ENCODE assay signal across 1 cellular context in genomic region chr12:105311936-105312335, GRCh38.
TF ChIP-seq lines count a peak whose summit lies in the region.

No MANE protein-coding gene starts in this region.

TF ChIP-seq in SK-N-SH, 30 proteins besides CTCF, POLR2A, EP300 and RAD21:
- peak; percentile 20; the same call in 1 of the 2 replicates for TF ChIP-seq TCF12 (IDR thresholded peaks at IDR 0.05)
- TF ChIP-seq, protein P1, sequence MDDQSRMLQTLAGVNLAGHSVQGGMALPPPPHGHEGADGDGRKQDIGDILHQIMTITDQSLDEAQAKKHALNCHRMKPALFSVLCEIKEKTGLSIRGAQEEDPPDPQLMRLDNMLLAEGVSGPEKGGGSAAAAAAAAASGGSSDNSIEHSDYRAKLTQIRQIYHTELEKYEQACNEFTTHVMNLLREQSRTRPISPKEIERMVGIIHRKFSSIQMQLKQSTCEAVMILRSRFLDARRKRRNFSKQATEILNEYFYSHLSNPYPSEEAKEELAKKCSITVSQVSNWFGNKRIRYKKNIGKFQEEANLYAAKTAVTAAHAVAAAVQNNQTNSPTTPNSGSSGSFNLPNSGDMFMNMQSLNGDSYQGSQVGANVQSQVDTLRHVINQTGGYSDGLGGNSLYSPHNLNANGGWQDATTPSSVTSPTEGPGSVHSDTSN (IDR thresholded peaks at IDR 0.05), result peak; percentile 9; the same call in 1 of the 2 replicates
- TF ChIP-seq FOSL2 (IDR thresholded peaks at IDR 0.05; ENCODE audit: borderline replicate concordance, low read depth), result peak; percentile 23; the same call in 1 of the 2 replicates
